In the genomic region with DNA sequence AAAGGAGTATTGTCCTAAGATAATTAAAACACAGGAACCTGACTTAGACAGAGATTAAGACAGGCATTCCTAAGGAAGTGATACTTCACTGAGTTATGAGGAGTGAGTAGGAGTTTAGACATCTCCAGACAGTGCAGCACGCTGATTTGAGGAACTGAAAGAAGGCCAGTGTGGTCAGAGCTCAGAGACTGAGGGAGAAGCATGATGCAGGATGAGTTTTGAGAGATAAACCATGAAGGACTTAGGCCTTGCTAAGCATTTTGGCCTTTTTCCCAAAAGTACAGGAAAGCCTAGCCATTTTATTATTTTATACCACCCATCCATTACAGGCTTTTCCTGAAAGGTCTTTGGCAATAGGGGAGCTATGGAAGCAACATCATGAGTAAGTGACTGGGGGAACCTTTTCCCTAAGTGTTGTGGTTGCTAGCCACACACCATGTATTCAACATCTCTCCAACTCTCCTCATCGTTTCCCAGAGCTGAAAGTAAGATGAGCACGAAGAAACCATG, we compare ENCODE assay signal across 8 cellular contexts.
DNase-seq lines count a peak whose midpoint lies in the region; ATAC-seq and TF ChIP-seq lines count a peak whose summit lies in the region.

No MANE protein-coding gene starts in this region.

- peak; percentile 95 for ATAC-seq in RWPE2 (ENCODE audit: low read depth)
- ATAC-seq in GM19397 (IDR thresholded peaks at IDR 0.05; ENCODE audit: unreplicated experiment), result no peak
- ATAC-seq in HG02610 (IDR thresholded peaks at IDR 0.05; ENCODE audit: unreplicated experiment), result no peak

- peak; percentile 98 for DNase-seq in AG10803 (ENCODE audit: low read depth)
- peak; percentile 96 for DNase-seq in HCEC 1CT
- no peak for DNase-seq in RWPE2 (ENCODE audit: low spot score)
- DNase-seq in islet precursor cell, result peak; percentile 64
- DNase-seq in activated CD4-positive, CD25-positive, alpha-beta regulatory T cell treated with anti-CD3 and anti-CD28 coated beads, Interleukin-2, amount 50 U/mL, for 72 hours, result no peak
- DNase-seq in 8988T, result no peak

- no peak overlapping the region for H3K4me3 ChIP-seq in AG10803 (ENCODE audit: low read length)
- no peak overlapping the region for H3K4me3 ChIP-seq in RWPE2 (ENCODE audit: severe bottlenecking)

- no peaks in the 10 kb centered on the region for H3K9me3 ChIP-seq in RWPE2 (ENCODE audit: severe bottlenecking)

- H3K4me1 ChIP-seq in RWPE2 (ENCODE audit: insufficient read depth, poor library complexity, severe bottlenecking), result peaks cover 4% of the 10 kb centered on the region

- peak overlapping the region; percentile 44 for H3K27ac ChIP-seq in RWPE2 (ENCODE audit: poor library complexity, severe bottlenecking)

- H3K27me3 ChIP-seq in RWPE2 (ENCODE audit: insufficient read depth, poor library complexity, severe bottlenecking), result no peaks in the 10 kb centered on the region

- TF ChIP-seq CTCF in AG10803 (conservative IDR thresholded peaks at IDR 0.05; ENCODE audit: low read length), result no peak
- no peak for TF ChIP-seq CTCF in RWPE2 (IDR thresholded peaks at IDR 0.05; ENCODE audit: poor library complexity, severe bottlenecking)

- H3K36me3 ChIP-seq in RWPE2 (ENCODE audit: low read depth), result no peaks in the 10 kb centered on the region

Comparison
In these comparisons a context has a peak if more than half of its experiments do, and no peak if none do; other contexts are left out.
1. DNase-seq: peak in AG10803 (single experiment), HCEC 1CT (single experiment) and islet precursor cell (single experiment); none in RWPE2 (single experiment), activated CD4-positive, CD25-positive, alpha-beta regulatory T cell treated with anti-CD3 and anti-CD28 coated beads, Interleukin-2, amount 50 U/mL, for 72 hours (single experiment) and 8988T (single experiment).